In genomic region chr4:62495039-62495438, GRCh38 we compare ENCODE assay signal across 22 cellular contexts.
"Had no signal": no experiment of that assay in that cellular context is flagged by ENCODE, and none has a peak within 500 bp of the region (broad histone marks: within the 10 kb centered on the region; RNA-seq: fewer than 3 reads in every experiment).

No MANE protein-coding gene starts in this region.

- ATAC-seq: activated CD4-positive, alpha-beta T cell treated with anti-CD3 and anti-CD28 coated beads for 36 hours; mucosa of descending colon; WTC11 had no signal

- H3K4me1 Mint-ChIP-seq: activated CD4-positive, alpha-beta T cell treated with anti-CD3 and anti-CD28 coated beads for 36 hours; naive B cell had no signal

- H3K4me1 ChIP-seq: breast epithelium, prostate gland, right atrium auricular region, tibial artery, uterus had no signal

- H3K27ac ChIP-seq: breast epithelium, prostate gland, right atrium auricular region, tibial artery, uterus had no signal

- H3K36me3 Mint-ChIP-seq: naive B cell had no signal

- H3K4me3 Mint-ChIP-seq: activated CD4-positive, alpha-beta T cell treated with anti-CD3 and anti-CD28 coated beads for 36 hours; naive B cell; neural crest cell; WTC11 had no signal

- H3K36me3 ChIP-seq: breast epithelium, prostate gland, right atrium auricular region, tibial artery, uterus had no signal

- H3K27me3 ChIP-seq: breast epithelium, right atrium auricular region, tibial artery, uterus had no signal

- H3K9me3 ChIP-seq: breast epithelium, mucosa of descending colon, prostate gland, right atrium auricular region, uterus had no signal

- H3K27me3 Mint-ChIP-seq: activated CD4-positive, alpha-beta T cell treated with anti-CD3 and anti-CD28 coated beads for 36 hours; naive B cell had no signal

- H3K4me3 ChIP-seq: breast epithelium, mucosa of descending colon, prostate gland, right atrium auricular region, tibial artery, uterus had no signal

- H3K27ac Mint-ChIP-seq: activated CD4-positive, alpha-beta T cell treated with anti-CD3 and anti-CD28 coated beads for 36 hours; activated T-helper 2 cell treated with anti-CD3 and anti-CD28 coated beads, Interferon-gamma antibody, Interleukin-2, Interleukin-4, amounts not matched to agents 10 μg/mL and 5 μg/mL and 100 μg/mL, durations not matched to agents 14 hours and 24 hours and 36 hours; naive B cell; WTC11 had no signal

- DNase-seq: activated CD4-positive, alpha-beta T cell treated with anti-CD3 and anti-CD28 coated beads for 36 hours; activated CD4-positive, alpha-beta T cell treated with anti-CD3 and anti-CD28 coated beads, Interleukin-2, amount 50 U/mL, for 48 hours; activated naive CD4-positive, alpha-beta T cell treated with anti-CD3 and anti-CD28 coated beads, Interleukin-2, amount 50 U/mL, for 16 hours; activated T-cell treated with anti-CD3 and anti-CD28 coated beads, Interleukin-2, amount 50 U/mL, for 1 hour; cerebellar nuclear complex; cortex of kidney; mesenchymal stem cell; mucosa of descending colon; naive B cell; stimulated activated CD4-positive, alpha-beta T cell treated with anti-CD3 and anti-CD28 coated beads, Interleukin-12 subunit alpha, Interleukin-12 subunit beta, amount 100 ng/mL, for 4 hours; stimulated activated CD4-positive, alpha-beta T cell treated with anti-CD3 and anti-CD28 coated beads, Interleukin-1b, Interleukin-23, amount 100 ng/mL, for 48 hours; stimulated activated CD8-positive, alpha-beta memory T cell treated with anti-CD3 and anti-CD28 coated beads, Interleukin-4, amount 100 ng/mL, for 48 hours; stimulated activated naive CD4-positive, alpha-beta T cell treated with Interleukin-2 at 50 U/mL for 16 hours; substantia nigra; tibial artery; uterus had no signal
